In genomic region chr13:24685314-24685713, GRCh38 we compare ENCODE assay signal across 22 cellular contexts. TPM values are rescaled to one million over a fixed set of nuclear protein-coding genes. Genes with fewer than 3 reads are reported as not detected.
A peak's percentile ranks its signal among the peaks of the same experiment; 100 is the strongest.
DNase-seq lines count a peak whose midpoint lies in the region; ATAC-seq, FAIRE-seq and TF ChIP-seq lines count a peak whose summit lies in the region.
"Had no signal": no experiment of that assay in that cellular context is flagged by ENCODE, and none has a peak within 500 bp of the region (broad histone marks: within the 10 kb centered on the region; RNA-seq: fewer than 3 reads in every experiment).

No MANE protein-coding gene starts in this region.

- H3K14ac ChIP-seq in H1 (ENCODE audit: insufficient read length): no peak overlapping the region

- no peaks in the 10 kb centered on the region for H3K36me3 Mint-ChIP-seq in activated T-cell treated with anti-CD3 and anti-CD28 coated beads, Interleukin-2, amount 50 U/mL, for 24 hours (ENCODE audit: low read depth)
- no peaks in the 10 kb centered on the region for H3K36me3 Mint-ChIP-seq in activated T-cell treated with anti-CD3 and anti-CD28 coated beads, Interleukin-2, amount 50 U/mL, for 4 hours (ENCODE audit: insufficient read depth)

- H3K4me2 ChIP-seq in H1 (ENCODE audit: insufficient read depth in 1 of 2, low read depth in 2 of 2, low read length in 2 of 2): no peak overlapping the region
- H3K4me2 ChIP-seq: PC-9 had no signal

- WGBS in H1 (ENCODE audit: extremely low coverage in 1 of 2, insufficient coverage in 1 of 2, insufficient read length in 1 of 2, insufficient replicate concordance in 2 of 2, low coverage in 1 of 2, low lambda C conversion rate in 2 of 2, missing lambda C conversion rate in 1 of 2), 2 experiments: 87% methylated on average over 6 of the region's 6 CpGs; no CpG with 5 or more reads in 1 of the 2 experiments
- 80% methylated on average over 6 of the region's 6 CpGs for WGBS in suprapubic skin

- H2BK5ac ChIP-seq in H1 (ENCODE audit: low read depth, low read length): 0 out of 2 replicates have a peak overlapping the region, but pooled peaks have one; percentile 13

- H2BK20ac ChIP-seq in H1 (ENCODE audit: low read length): no peak overlapping the region

- peak overlapping the region; percentile 90 for H3K27ac ChIP-seq in SK-N-MC
- no peak overlapping the region for H3K27ac ChIP-seq in H1 (ENCODE audit: low read depth, low read length)
- H3K27ac ChIP-seq in suprapubic skin: no peak overlapping the region
- H3K27ac ChIP-seq in tibial artery: no peak overlapping the region
- H3K27ac ChIP-seq: 22Rv1, PC-9, RWPE1 had no signal

- no peak for ATAC-seq in activated T-cell treated with anti-CD3 and anti-CD28 coated beads, Interleukin-2, amount 50 U/mL, for 4 hours
- no peak for ATAC-seq in GM18505 (IDR thresholded peaks at IDR 0.05; ENCODE audit: unreplicated experiment)
- ATAC-seq: K562 had no signal

- no peak overlapping the region for H3K4ac ChIP-seq in H1 (replicated peaks; ENCODE audit: insufficient read length, low read depth, low read length)

- TF ChIP-seq EP300 in H1 (IDR thresholded peaks at IDR 0.05; ENCODE audit: borderline replicate concordance in 1 of 2, low read depth in 2 of 2, low read length in 2 of 2): no peak
- no peak for TF ChIP-seq EP300 in suprapubic skin (IDR thresholded peaks at IDR 0.05)

- H2AFZ ChIP-seq in H1 (ENCODE audit: low read length) (no peak overlapping the region), neuron (ENCODE audit: low read depth, low read length) (peak overlapping the region; percentile 32)
- H2AFZ ChIP-seq: PC-9 had no signal

- no peak overlapping the region for H2BK120ac ChIP-seq in H1 (replicated peaks; ENCODE audit: low read depth, low read length)

- no peak overlapping the region for H2BK15ac ChIP-seq in H1 (ENCODE audit: low read length)

- H3K56ac ChIP-seq in H1 (replicated peaks; ENCODE audit: insufficient read length, low read depth, low read length): no peak overlapping the region

- H2AK5ac ChIP-seq in H1 (ENCODE audit: low read depth, low read length): no peak overlapping the region

- H3K4me1 Mint-ChIP-seq in activated T-cell treated with anti-CD3 and anti-CD28 coated beads, Interleukin-2, amount 50 U/mL, for 24 hours (ENCODE audit: low read depth): peaks cover 30% of the 10 kb centered on the region
- peaks cover 26% of the 10 kb centered on the region for H3K4me1 Mint-ChIP-seq in activated T-cell treated with anti-CD3 and anti-CD28 coated beads, Interleukin-2, amount 50 U/mL, for 4 hours (ENCODE audit: low read depth)

- H3K4me1 ChIP-seq in H1 (replicated peaks in 1 of 4; ENCODE audit: control insufficient read depth in 3 of 4, insufficient read depth in 4 of 4, low read length in 3 of 4) (peaks cover 8 to 14% (median 12%) of the 10 kb centered on the region in 4 experiments), neuron (ENCODE audit: insufficient read depth, low read length) (peaks cover 15% of the 10 kb centered on the region), suprapubic skin (peaks cover 18% of the 10 kb centered on the region), tibial artery (peaks cover 0 to 41% (median 26%) of the 10 kb centered on the region in 4 donors)

- H3K27ac Mint-ChIP-seq in activated T-cell treated with anti-CD3 and anti-CD28 coated beads, Interleukin-2, amount 50 U/mL, for 24 hours: no peak overlapping the region
- H3K27ac Mint-ChIP-seq: CD4-positive, alpha-beta T cell had no signal

- FAIRE-seq in H1 (lab: Jason Lieb, UNC): no peak
- FAIRE-seq: GM12891, H54, K562 had no signal

- H3K23ac ChIP-seq in H1 (ENCODE audit: insufficient read length): no peak overlapping the region

- H4K91ac ChIP-seq in H1 (replicated peaks; ENCODE audit: insufficient read length, low read length): no peak overlapping the region

- H4K8ac ChIP-seq in H1 (ENCODE audit: extremely low read depth, insufficient read depth, low read length): no peak overlapping the region; the same call in 1 of the 2 replicates

- DNase-seq in activated T-cell treated with anti-CD3 and anti-CD28 coated beads, Interleukin-2, amount 50 U/mL, for 24 hours: peak; percentile 23
- DNase-seq in activated T-cell treated with anti-CD3 and anti-CD28 coated beads, Interleukin-2, amount 50 U/mL, for 4 hours: no peak
- no peak for DNase-seq in SK-N-MC (ENCODE audit: low read depth, low spot score)
- no peak for DNase-seq in H1 (ENCODE audit: low read depth in 1 of 2, low spot score in 2 of 2)
- DNase-seq in suprapubic skin (ENCODE audit: low spot score in 2 of 2): no peak
- no peak for DNase-seq in tibial artery
- DNase-seq: CD4-positive, alpha-beta T cell; DMS53; MV-4-11; NCI-H187; NCI-H2227 treated with DMSO at 0.1 percent for 48 hours; NCI-H524; PC-9; SIG-M5 had no signal

- H3K27me3 ChIP-seq in H1 (replicated peaks in 1 of 4; ENCODE audit: control insufficient read depth in 3 of 4, extremely low read depth in 1 of 4, insufficient read depth in 3 of 4, low read length in 3 of 4) (peaks cover 3 to 15% (median 14%) of the 10 kb centered on the region in 4 experiments), neuron (ENCODE audit: insufficient read depth, low read length) (peaks cover 16% of the 10 kb centered on the region), suprapubic skin (peaks cover 36% of the 10 kb centered on the region), tibial artery (peaks cover 0 to 13% of the 10 kb centered on the region in 2 donors)

- peaks cover 4 to 6% of the 10 kb centered on the region in 2 experiments for H4K20me1 ChIP-seq in H1 (replicated peaks in 1 of 2; ENCODE audit: control insufficient read depth in 1 of 2, insufficient read depth in 2 of 2, low read length in 2 of 2)

- POLR2A ChIA-PET in H1 (lab: Charles Lee; ENCODE audit: partially characterized antibody): no interaction called here

- H3K4me3 ChIP-seq in SK-N-MC: peak overlapping the region; percentile 60
- H3K4me3 ChIP-seq in H1 (ENCODE audit: extremely low read depth in 1 of 4, insufficient read depth in 2 of 4, low read depth in 3 of 4, low read length in 4 of 4): no peak overlapping the region
- H3K4me3 ChIP-seq in neuron (ENCODE audit: low read length): no peak overlapping the region
- no peak overlapping the region for H3K4me3 ChIP-seq in suprapubic skin
- no peak overlapping the region for H3K4me3 ChIP-seq in tibial artery
- H3K4me3 ChIP-seq: K562, PC-9 had no signal

- H3K23me2 ChIP-seq in H1 (ENCODE audit: low read depth, low read length): peaks cover 11% of the 10 kb centered on the region; the same call in 1 of the 2 replicates

- TF ChIP-seq CTCF in H1 (IDR thresholded peaks at IDR 0.05; ENCODE audit: control extremely low read depth in 1 of 3, insufficient read depth in 1 of 3, low read depth in 1 of 3, low read length in 3 of 3) (no peak), suprapubic skin (IDR thresholded peaks at IDR 0.05) (no peak), tibial artery (IDR thresholded peaks at IDR 0.05) (no peak)

- no peak overlapping the region for H4K5ac ChIP-seq in H1 (ENCODE audit: insufficient read length, low read depth, low read length)

- H2BK12ac ChIP-seq in H1 (ENCODE audit: low read depth, low read length): 0 out of 2 replicates have a peak overlapping the region, but pooled peaks have one; percentile 44

- H3K27me3 Mint-ChIP-seq in activated T-cell treated with anti-CD3 and anti-CD28 coated beads, Interleukin-2, amount 50 U/mL, for 24 hours: peaks cover 58% of the 10 kb centered on the region
- H3K27me3 Mint-ChIP-seq in activated T-cell treated with anti-CD3 and anti-CD28 coated beads, Interleukin-2, amount 50 U/mL, for 4 hours (ENCODE audit: low read depth): peaks cover 32% of the 10 kb centered on the region

- peak overlapping the region; percentile 24; the same call in 1 of the 2 replicates for H3K18ac ChIP-seq in H1 (ENCODE audit: extremely low read depth, low read length)

- H3K9ac ChIP-seq in SK-N-MC (ENCODE audit: insufficient read length) (peak overlapping the region; percentile 59), H1 (replicated peaks in 1 of 4; ENCODE audit: extremely low read depth in 1 of 4, low read depth in 3 of 4, low read length in 3 of 4) (no peak overlapping the region)

- intact Hi-C loops in tibial artery (cut with DNase I; ENCODE audit: low total_unique reads): no loop called here

- TF ChIP-seq POLR2A in H1 (IDR thresholded peaks at IDR 0.05; ENCODE audit: control extremely low read depth in 1 of 2, low read depth in 2 of 2, low read length in 2 of 2) (no peak), suprapubic skin (IDR thresholded peaks at IDR 0.05) (no peak), GM18505 (IDR thresholded peaks at IDR 0.05; ENCODE audit: borderline replicate concordance, extremely low read depth, insufficient read depth, insufficient read length) (no peak)

- no peak overlapping the region for H3K4me3 Mint-ChIP-seq in activated T-cell treated with anti-CD3 and anti-CD28 coated beads, Interleukin-2, amount 50 U/mL, for 24 hours
- H3K4me3 Mint-ChIP-seq in activated T-cell treated with anti-CD3 and anti-CD28 coated beads, Interleukin-2, amount 50 U/mL, for 4 hours: no peak overlapping the region

- H3K9me3 Mint-ChIP-seq in activated T-cell treated with anti-CD3 and anti-CD28 coated beads, Interleukin-2, amount 50 U/mL, for 24 hours: no peaks in the 10 kb centered on the region
- no peaks in the 10 kb centered on the region for H3K9me3 Mint-ChIP-seq in activated T-cell treated with anti-CD3 and anti-CD28 coated beads, Interleukin-2, amount 50 U/mL, for 4 hours
- H3K9me3 Mint-ChIP-seq: CD4-positive, alpha-beta T cell had no signal

- H3K9me3 ChIP-seq in SK-N-MC (ENCODE audit: low read depth, low read length): no peaks in the 10 kb centered on the region
- no peaks in the 10 kb centered on the region for H3K9me3 ChIP-seq in H1 (ENCODE audit: insufficient read depth in 2 of 2, low read depth in 1 of 2, low read length in 1 of 2)
- H3K9me3 ChIP-seq in neuron (ENCODE audit: low read length): no peaks in the 10 kb centered on the region
- H3K9me3 ChIP-seq in suprapubic skin: no peaks in the 10 kb centered on the region
- no peaks in the 10 kb centered on the region for H3K9me3 ChIP-seq in tibial artery

- CTCF ChIA-PET in H1 (lab: Charles Lee; ENCODE audit: partially characterized antibody): interaction anchor here (0.6 to 2.3 kb wide), 20 partner anchors 8 to 831 kb away, joined by 3 to 11 read pairs (median 4); no protein-coding TSS in a partner anchor

- no peaks in the 10 kb centered on the region for H3K79me2 ChIP-seq in H1 (ENCODE audit: control insufficient read depth in 1 of 2, insufficient read depth in 2 of 2, low read length in 2 of 2)

- H3K36me3 ChIP-seq in SK-N-MC (ENCODE audit: insufficient read depth, low read length) (no peaks in the 10 kb centered on the region), H1 (ENCODE audit: control insufficient read depth in 2 of 4, insufficient read depth in 4 of 4, low read length in 3 of 4) (no peaks in the 10 kb centered on the region), neuron (ENCODE audit: insufficient read depth, low read length) (no peaks in the 10 kb centered on the region), suprapubic skin (no peaks in the 10 kb centered on the region), tibial artery (no peaks in the 10 kb centered on the region)

- no peak for TF ChIP-seq RAD21 in H1 (IDR thresholded peaks at IDR 0.05 in 1 of 2, conservative IDR thresholded peaks at IDR 0.05 in 1 of 2; ENCODE audit: low read depth in 2 of 2, low read length in 2 of 2)

- no peaks in the 10 kb centered on the region for H3K79me1 ChIP-seq in H1 (ENCODE audit: low read depth, low read length)

RNA-seq across cellular contexts. Expression of gene ATP12A, which starts 5.1 kb away (rescaled TPM):
- total RNA-seq in activated T-cell treated with anti-CD3 and anti-CD28 coated beads, Interleukin-2, amount 50 U/mL, for 4 hours: under 1 TPM in 1 of 3 donors, not detected in 2; 0.05 TPM
- 0.80 and 0.84 TPM in 2 replicates for total RNA-seq in H1 (2021; fragmentation: NEBNext Ultra II Directional; extraction: Animal tissue kit (Norgen Biotek cat#: 25700))
- 1.3 TPM in 2 replicates for polyA plus RNA-seq in H1 (2011; rRNA removed)
- 1.4 TPM for polyA plus RNA-seq in H1 (2011; cell fraction: cytosol; rRNA removed)
- 1.6 TPM for polyA plus RNA-seq in H1 (2011; cell fraction: nucleus; rRNA removed)
- 1.1 to 1.4 TPM (median 1.2 TPM) in 4 replicates for polyA plus RNA-seq in H1 (2012, experiment 1 of 2)
- 0.34 TPM for polyA plus RNA-seq in H1 (2012, experiment 2 of 2)
- polyA plus RNA-seq in H1 (2013, experiment 1 of 2): 1.6 TPM
- polyA plus RNA-seq in H1 (2013, experiment 2 of 2): 1.4 TPM
- 2.9 and 3.0 TPM in 2 replicates for polyA minus RNA-seq in H1 (2011; rRNA and poly(A)+ RNA removed)
- 1.7 TPM for polyA minus RNA-seq in H1 (2011; cell fraction: cytosol; rRNA and poly(A)+ RNA removed)
- polyA minus RNA-seq in H1 (2011; cell fraction: nucleus; rRNA and poly(A)+ RNA removed): 1.1 TPM
- 10 to 100 TPM in 1 of 4 donors, 1 to 10 TPM in 2, under 1 TPM in 1; 0.24 to 21.6 (median 5.6) TPM for total RNA-seq in suprapubic skin
- total RNA-seq: K562 had no signal
- polyA plus RNA-seq: AG04450, K562 had no signal
